1 cellular context compared by ENCODE assay signal in genomic region chr11:75214843-75215242, GRCh38.
TF ChIP-seq lines count a peak whose summit lies in the region.

No MANE protein-coding gene starts in this region.

TF ChIP-seq in SK-N-SH, 30 proteins besides CTCF, POLR2A, EP300 and RAD21 (continued from another document):
- TF ChIP-seq IRF3 (IDR thresholded peaks at IDR 0.05; ENCODE audit: low read depth, low read length), result no peak
- TF ChIP-seq TCF12 (IDR thresholded peaks at IDR 0.05), result no peak
- no peak for TF ChIP-seq ZBTB33 (IDR thresholded peaks at IDR 0.05; ENCODE audit: borderline replicate concordance, low read depth)
- TF ChIP-seq GATA2 (CRISPR knock-in tag; IDR thresholded peaks at IDR 0.05), result peak; percentile 80
- no peak for TF ChIP-seq RCOR1 (IDR thresholded peaks at IDR 0.05; ENCODE audit: low read length)
- peak; percentile 26; the same call in 1 of the 2 replicates for TF ChIP-seq USF1 (IDR thresholded peaks at IDR 0.05; ENCODE audit: borderline replicate concordance, low read depth)
- TF ChIP-seq NFIC (IDR thresholded peaks at IDR 0.05; ENCODE audit: borderline replicate concordance), result no peak
- no peak for TF ChIP-seq FOXM1 (IDR thresholded peaks at IDR 0.05; ENCODE audit: low read depth)
- TF ChIP-seq MXI1 (IDR thresholded peaks at IDR 0.05; ENCODE audit: low read depth, low read length), result no peak
- TF ChIP-seq CHD2 (IDR thresholded peaks at IDR 0.05; ENCODE audit: low read length, partially characterized antibody), result peak; percentile 2
- no peak for TF ChIP-seq ELF1 (IDR thresholded peaks at IDR 0.05)
- TF ChIP-seq TAF1 (IDR thresholded peaks at IDR 0.05; ENCODE audit: borderline replicate concordance, low read depth, low read length), result no peak
- no peak for TF ChIP-seq MAX (IDR thresholded peaks at IDR 0.05; ENCODE audit: low read depth)
